ENCODE assay signal across 3 cellular contexts in the genomic region with DNA sequence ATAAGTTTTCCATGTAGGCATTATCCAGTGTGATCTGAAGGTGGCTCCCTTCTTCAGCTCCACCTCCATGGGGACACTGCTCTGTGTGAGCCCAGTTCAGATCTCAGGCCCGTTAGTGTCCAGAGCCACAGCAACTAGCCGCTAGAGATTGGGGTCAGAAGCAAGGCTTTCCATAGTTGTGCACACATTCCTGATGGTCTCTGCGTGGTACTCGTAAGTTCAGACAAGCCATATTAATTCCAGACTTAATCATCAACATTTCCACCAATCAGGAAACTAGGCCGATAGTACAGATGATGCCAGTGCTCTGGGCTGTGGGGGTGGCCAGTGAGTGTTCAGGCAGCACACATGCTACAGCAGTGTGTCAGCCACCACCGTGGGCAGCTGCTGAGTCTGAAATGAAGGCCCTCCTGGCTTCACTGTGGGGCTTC.
TF ChIP-seq lines count a peak whose summit lies in the region.

No MANE protein-coding gene starts in this region.

TF ChIP-seq in Ishikawa, 13 proteins besides CTCF, POLR2A, EP300 and RAD21:
- no peak for TF ChIP-seq YY1 (IDR thresholded peaks at IDR 0.05; ENCODE audit: low read depth)
- no peak for TF ChIP-seq CREB1 (IDR thresholded peaks at IDR 0.05; ENCODE audit: low read depth)
- no peak for TF ChIP-seq FOXM1 (IDR thresholded peaks at IDR 0.05; ENCODE audit: borderline replicate concordance, low read depth)
- TF ChIP-seq NFIC (IDR thresholded peaks at IDR 0.05), result no peak
- TF ChIP-seq, protein P1, sequence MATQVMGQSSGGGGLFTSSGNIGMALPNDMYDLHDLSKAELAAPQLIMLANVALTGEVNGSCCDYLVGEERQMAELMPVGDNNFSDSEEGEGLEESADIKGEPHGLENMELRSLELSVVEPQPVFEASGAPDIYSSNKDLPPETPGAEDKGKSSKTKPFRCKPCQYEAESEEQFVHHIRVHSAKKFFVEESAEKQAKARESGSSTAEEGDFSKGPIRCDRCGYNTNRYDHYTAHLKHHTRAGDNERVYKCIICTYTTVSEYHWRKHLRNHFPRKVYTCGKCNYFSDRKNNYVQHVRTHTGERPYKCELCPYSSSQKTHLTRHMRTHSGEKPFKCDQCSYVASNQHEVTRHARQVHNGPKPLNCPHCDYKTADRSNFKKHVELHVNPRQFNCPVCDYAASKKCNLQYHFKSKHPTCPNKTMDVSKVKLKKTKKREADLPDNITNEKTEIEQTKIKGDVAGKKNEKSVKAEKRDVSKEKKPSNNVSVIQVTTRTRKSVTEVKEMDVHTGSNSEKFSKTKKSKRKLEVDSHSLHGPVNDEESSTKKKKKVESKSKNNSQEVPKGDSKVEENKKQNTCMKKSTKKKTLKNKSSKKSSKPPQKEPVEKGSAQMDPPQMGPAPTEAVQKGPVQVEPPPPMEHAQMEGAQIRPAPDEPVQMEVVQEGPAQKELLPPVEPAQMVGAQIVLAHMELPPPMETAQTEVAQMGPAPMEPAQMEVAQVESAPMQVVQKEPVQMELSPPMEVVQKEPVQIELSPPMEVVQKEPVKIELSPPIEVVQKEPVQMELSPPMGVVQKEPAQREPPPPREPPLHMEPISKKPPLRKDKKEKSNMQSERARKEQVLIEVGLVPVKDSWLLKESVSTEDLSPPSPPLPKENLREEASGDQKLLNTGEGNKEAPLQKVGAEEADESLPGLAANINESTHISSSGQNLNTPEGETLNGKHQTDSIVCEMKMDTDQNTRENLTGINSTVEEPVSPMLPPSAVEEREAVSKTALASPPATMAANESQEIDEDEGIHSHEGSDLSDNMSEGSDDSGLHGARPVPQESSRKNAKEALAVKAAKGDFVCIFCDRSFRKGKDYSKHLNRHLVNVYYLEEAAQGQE (IDR thresholded peaks at IDR 0.05; ENCODE audit: low read depth), result no peak
- TF ChIP-seq ZBTB7A (IDR thresholded peaks at IDR 0.05; ENCODE audit: low read depth), result no peak
- TF ChIP-seq EGR1 (IDR thresholded peaks at IDR 0.05), result no peak
- no peak for TF ChIP-seq TAF1 (IDR thresholded peaks at IDR 0.05; ENCODE audit: low read depth)
- TF ChIP-seq TEAD4 (IDR thresholded peaks at IDR 0.05), result no peak
- TF ChIP-seq CEBPB (IDR thresholded peaks at IDR 0.05), result no peak
- TF ChIP-seq TCF12 (IDR thresholded peaks at IDR 0.05; ENCODE audit: low read depth), result no peak
- TF ChIP-seq, protein P2, sequence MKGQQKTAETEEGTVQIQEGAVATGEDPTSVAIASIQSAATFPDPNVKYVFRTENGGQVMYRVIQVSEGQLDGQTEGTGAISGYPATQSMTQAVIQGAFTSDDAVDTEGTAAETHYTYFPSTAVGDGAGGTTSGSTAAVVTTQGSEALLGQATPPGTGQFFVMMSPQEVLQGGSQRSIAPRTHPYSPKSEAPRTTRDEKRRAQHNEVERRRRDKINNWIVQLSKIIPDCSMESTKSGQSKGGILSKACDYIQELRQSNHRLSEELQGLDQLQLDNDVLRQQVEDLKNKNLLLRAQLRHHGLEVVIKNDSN (IDR thresholded peaks at IDR 0.05), result no peak
- TF ChIP-seq MAX (IDR thresholded peaks at IDR 0.05), result no peak
TF ChIP-seq in Ishikawa: peak in this region for 0.

TF ChIP-seq in K562, 482 proteins besides CTCF, POLR2A, EP300 and RAD21:
- peak; percentile 37 for TF ChIP-seq NFYB (IDR thresholded peaks at IDR 0.05; ENCODE audit: extremely low read depth, insufficient read length)
- TF ChIP-seq POLR2B (IDR thresholded peaks at IDR 0.05; ENCODE audit: low read depth, partially characterized antibody), result no peak
- TF ChIP-seq, protein P3, sequence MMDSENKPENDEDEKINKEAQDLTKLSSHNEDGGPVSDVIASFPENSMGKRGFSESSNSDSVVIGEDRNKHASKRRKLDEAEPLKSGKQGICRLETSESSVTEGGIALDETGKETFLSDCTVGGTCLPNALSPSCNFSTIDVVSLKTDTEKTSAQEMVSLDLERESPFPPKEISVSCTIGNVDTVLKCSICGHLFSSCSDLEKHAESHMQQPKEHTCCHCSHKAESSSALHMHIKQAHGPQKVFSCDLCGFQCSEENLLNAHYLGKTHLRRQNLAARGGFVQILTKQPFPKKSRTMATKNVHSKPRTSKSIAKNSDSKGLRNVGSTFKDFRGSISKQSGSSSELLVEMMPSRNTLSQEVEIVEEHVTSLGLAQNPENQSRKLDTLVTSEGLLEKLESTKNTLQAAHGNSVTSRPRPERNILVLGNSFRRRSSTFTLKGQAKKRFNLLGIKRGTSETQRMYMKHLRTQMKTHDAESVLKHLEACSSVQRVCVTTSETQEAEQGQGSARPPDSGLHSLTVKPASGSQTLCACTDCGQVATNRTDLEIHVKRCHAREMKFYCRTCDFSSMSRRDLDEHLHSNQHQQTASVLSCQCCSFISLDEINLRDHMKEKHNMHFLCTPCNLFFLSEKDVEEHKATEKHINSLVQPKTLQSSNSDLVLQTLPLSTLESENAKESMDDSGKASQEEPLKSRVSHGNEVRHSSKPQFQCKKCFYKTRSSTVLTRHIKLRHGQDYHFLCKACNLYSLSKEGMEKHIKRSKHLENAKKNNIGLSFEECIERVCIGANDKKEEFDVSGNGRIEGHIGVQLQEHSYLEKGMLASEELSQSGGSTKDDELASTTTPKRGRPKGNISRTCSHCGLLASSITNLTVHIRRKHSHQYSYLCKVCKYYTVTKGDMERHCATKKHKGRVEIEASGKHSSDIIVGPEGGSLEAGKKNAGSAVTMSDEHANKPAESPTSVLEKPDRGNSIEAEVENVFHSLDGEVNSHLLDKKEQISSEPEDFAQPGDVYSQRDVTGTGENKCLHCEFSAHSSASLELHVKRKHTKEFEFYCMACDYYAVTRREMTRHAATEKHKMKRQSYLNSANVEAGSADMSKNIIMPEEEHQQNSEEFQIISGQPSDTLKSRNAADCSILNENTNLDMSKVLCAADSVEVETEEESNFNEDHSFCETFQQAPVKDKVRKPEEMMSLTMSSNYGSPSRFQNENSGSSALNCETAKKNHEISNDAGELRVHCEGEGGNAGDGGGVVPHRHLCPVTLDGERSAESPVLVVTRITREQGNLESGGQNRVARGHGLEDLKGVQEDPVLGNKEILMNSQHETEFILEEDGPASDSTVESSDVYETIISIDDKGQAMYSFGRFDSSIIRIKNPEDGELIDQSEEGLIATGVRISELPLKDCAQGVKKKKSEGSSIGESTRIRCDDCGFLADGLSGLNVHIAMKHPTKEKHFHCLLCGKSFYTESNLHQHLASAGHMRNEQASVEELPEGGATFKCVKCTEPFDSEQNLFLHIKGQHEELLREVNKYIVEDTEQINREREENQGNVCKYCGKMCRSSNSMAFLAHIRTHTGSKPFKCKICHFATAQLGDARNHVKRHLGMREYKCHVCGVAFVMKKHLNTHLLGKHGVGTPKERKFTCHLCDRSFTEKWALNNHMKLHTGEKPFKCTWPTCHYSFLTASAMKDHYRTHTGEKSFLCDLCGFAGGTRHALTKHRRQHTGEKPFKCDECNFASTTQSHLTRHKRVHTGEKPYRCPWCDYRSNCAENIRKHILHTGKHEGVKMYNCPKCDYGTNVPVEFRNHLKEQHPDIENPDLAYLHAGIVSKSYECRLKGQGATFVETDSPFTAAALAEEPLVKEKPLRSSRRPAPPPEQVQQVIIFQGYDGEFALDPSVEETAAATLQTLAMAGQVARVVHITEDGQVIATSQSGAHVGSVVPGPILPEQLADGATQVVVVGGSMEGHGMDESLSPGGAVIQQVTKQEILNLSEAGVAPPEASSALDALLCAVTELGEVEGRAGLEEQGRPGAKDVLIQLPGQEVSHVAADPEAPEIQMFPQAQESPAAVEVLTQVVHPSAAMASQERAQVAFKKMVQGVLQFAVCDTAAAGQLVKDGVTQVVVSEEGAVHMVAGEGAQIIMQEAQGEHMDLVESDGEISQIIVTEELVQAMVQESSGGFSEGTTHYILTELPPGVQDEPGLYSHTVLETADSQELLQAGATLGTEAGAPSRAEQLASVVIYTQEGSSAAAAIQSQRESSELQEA (IDR thresholded peaks at IDR 0.05; ENCODE audit: low read depth), result no peak
- TF ChIP-seq, protein P4, sequence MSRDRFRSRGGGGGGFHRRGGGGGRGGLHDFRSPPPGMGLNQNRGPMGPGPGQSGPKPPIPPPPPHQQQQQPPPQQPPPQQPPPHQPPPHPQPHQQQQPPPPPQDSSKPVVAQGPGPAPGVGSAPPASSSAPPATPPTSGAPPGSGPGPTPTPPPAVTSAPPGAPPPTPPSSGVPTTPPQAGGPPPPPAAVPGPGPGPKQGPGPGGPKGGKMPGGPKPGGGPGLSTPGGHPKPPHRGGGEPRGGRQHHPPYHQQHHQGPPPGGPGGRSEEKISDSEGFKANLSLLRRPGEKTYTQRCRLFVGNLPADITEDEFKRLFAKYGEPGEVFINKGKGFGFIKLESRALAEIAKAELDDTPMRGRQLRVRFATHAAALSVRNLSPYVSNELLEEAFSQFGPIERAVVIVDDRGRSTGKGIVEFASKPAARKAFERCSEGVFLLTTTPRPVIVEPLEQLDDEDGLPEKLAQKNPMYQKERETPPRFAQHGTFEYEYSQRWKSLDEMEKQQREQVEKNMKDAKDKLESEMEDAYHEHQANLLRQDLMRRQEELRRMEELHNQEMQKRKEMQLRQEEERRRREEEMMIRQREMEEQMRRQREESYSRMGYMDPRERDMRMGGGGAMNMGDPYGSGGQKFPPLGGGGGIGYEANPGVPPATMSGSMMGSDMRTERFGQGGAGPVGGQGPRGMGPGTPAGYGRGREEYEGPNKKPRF (IDR thresholded peaks at IDR 0.05; ENCODE audit: low read depth, low read length), result no peak

TF ChIP-seq in HepG2, 621 proteins besides CTCF, POLR2A, EP300 and RAD21 (continues in another document):
- TF ChIP-seq ZFX (CRISPR knock-in tag; IDR thresholded peaks at IDR 0.05; ENCODE audit: low read depth), result peak; percentile 49
- TF ChIP-seq ZNF230 (CRISPR knock-in tag; IDR thresholded peaks at IDR 0.05), result peak; percentile 62; the same call in 1 of the 2 replicates
- no peak for TF ChIP-seq NFYC (CRISPR knock-in tag; IDR thresholded peaks at IDR 0.05)
- TF ChIP-seq ZBTB8A (CRISPR knock-in tag; IDR thresholded peaks at IDR 0.05; ENCODE audit: borderline replicate concordance, low read depth), result no peak
- TF ChIP-seq GTF2F1 (IDR thresholded peaks at IDR 0.05; ENCODE audit: low read length), result no peak
- no peak for TF ChIP-seq MTERF4 (CRISPR knock-in tag; IDR thresholded peaks at IDR 0.05)
- TF ChIP-seq ZBTB26 (CRISPR knock-in tag; IDR thresholded peaks at IDR 0.05; ENCODE audit: borderline replicate concordance), result no peak
- TF ChIP-seq PHF8 (CRISPR knock-in tag; IDR thresholded peaks at IDR 0.05), result no peak
- TF ChIP-seq SAFB2 (CRISPR knock-in tag; IDR thresholded peaks at IDR 0.05; ENCODE audit: borderline replicate concordance, low read depth), result 0 out of 2 replicates have a peak, but pooled peaks have one; percentile 40
- TF ChIP-seq XRCC5 (optimal IDR thresholded peaks at IDR 0.05; ENCODE audit: low read length), result no peak
- no peak for TF ChIP-seq NCOA1 (CRISPR knock-in tag; IDR thresholded peaks at IDR 0.05)
- no peak for TF ChIP-seq ZNF652 (CRISPR knock-in tag; IDR thresholded peaks at IDR 0.05; ENCODE audit: borderline replicate concordance, low read depth)
- TF ChIP-seq, protein P5, sequence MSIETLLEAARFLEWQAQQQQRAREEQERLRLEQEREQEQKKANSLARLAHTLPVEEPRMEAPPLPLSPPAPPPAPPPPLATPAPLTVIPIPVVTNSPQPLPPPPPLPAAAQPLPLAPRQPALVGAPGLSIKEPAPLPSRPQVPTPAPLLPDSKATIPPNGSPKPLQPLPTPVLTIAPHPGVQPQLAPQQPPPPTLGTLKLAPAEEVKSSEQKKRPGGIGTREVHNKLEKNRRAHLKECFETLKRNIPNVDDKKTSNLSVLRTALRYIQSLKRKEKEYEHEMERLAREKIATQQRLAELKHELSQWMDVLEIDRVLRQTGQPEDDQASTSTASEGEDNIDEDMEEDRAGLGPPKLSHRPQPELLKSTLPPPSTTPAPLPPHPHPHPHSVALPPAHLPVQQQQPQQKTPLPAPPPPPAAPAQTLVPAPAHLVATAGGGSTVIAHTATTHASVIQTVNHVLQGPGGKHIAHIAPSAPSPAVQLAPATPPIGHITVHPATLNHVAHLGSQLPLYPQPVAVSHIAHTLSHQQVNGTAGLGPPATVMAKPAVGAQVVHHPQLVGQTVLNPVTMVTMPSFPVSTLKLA (IDR thresholded peaks at IDR 0.05), result no peak
- no peak for TF ChIP-seq MED13 (CRISPR knock-in tag; IDR thresholded peaks at IDR 0.05)
- TF ChIP-seq ZC3H13 (CRISPR knock-in tag; IDR thresholded peaks at IDR 0.05), result no peak
- TF ChIP-seq ZNF501 (CRISPR knock-in tag; IDR thresholded peaks at IDR 0.05), result peak; percentile 56; the same call in 1 of the 2 replicates
- TF ChIP-seq BRCA1 (CRISPR knock-in tag; IDR thresholded peaks at IDR 0.05), result no peak
- TF ChIP-seq AGO2 (optimal IDR thresholded peaks at IDR 0.05; ENCODE audit: low read depth, low read length), result no peak
- TF ChIP-seq HDAC2 (CRISPR knock-in tag; IDR thresholded peaks at IDR 0.05), result 0 out of 2 replicates have a peak, but pooled peaks have one; percentile 14
